Comparison of ENCODE assay signal across 8 cellular contexts in genomic region chr17:8857919-8858318, GRCh38. TPM values are rescaled to one million over a fixed set of nuclear protein-coding genes. Genes with fewer than 3 reads are reported as not detected.
DNase-seq lines count a peak whose midpoint lies in the region; ATAC-seq and TF ChIP-seq lines count a peak whose summit lies in the region.

No MANE protein-coding gene starts in this region.

- H3K4me2 ChIP-seq in MM.1S (ENCODE audit: low read depth, low read length): peak overlapping the region; percentile 37; the same call in 1 of the 2 replicates

- H3K4me1 ChIP-seq in MM.1S (ENCODE audit: low read length): peaks cover 7% of the 10 kb centered on the region; the same call in 1 of the 2 replicates

- no peaks in the 10 kb centered on the region for H3F3A ChIP-seq in MM.1S (ENCODE audit: insufficient read depth, low read length)

- peak; percentile 93 for DNase-seq in EH (ENCODE audit: low read depth)
- DNase-seq in MM.1S: peak; percentile 56
- DNase-seq in dedifferentiated amniotic fluid mesenchymal stem cell (ENCODE audit: extremely low spot score): peak; percentile 26
- no peak for DNase-seq in left colon
- DNase-seq in WERI-Rb-1: no peak

- H3K9ac ChIP-seq in MM.1S (ENCODE audit: low read length): no peak overlapping the region

- TF ChIP-seq CTCF in MM.1S (IDR thresholded peaks at IDR 0.05; ENCODE audit: low read length) (no peak), WERI-Rb-1 (IDR thresholded peaks at IDR 0.05; ENCODE audit: low read depth, low read length) (no peak)

- no peak overlapping the region for H2AFZ ChIP-seq in MM.1S (ENCODE audit: low read length)

- ATAC-seq in GM19452 (IDR thresholded peaks at IDR 0.05; ENCODE audit: unreplicated experiment) (peak; percentile 48), esophagus mucosa (no peak), HG02884 (IDR thresholded peaks at IDR 0.05; ENCODE audit: unreplicated experiment) (no peak), left colon (no peak)

- H3K36me3 ChIP-seq in MM.1S (replicated peaks; ENCODE audit: insufficient read depth, low read length) (no peaks in the 10 kb centered on the region), WERI-Rb-1 (no peaks in the 10 kb centered on the region)

- no peak overlapping the region for H3K27ac ChIP-seq in MM.1S (ENCODE audit: low read length)
- no peak overlapping the region for H3K27ac ChIP-seq in WERI-Rb-1

- no peak overlapping the region for H3K4me3 ChIP-seq in MM.1S (ENCODE audit: low read length)
- no peak overlapping the region for H3K4me3 ChIP-seq in WERI-Rb-1 (ENCODE audit: low read depth, low read length)

- H3K9me2 ChIP-seq in MM.1S (replicated peaks; ENCODE audit: insufficient read depth, low read length): no peaks in the 10 kb centered on the region

- H3K9me3 ChIP-seq in MM.1S (replicated peaks; ENCODE audit: insufficient read depth, low read length) (no peaks in the 10 kb centered on the region), WERI-Rb-1 (ENCODE audit: severe bottlenecking) (no peaks in the 10 kb centered on the region)

- no peaks in the 10 kb centered on the region for H3K79me2 ChIP-seq in MM.1S (ENCODE audit: low read length)

- H4K20me1 ChIP-seq in MM.1S (ENCODE audit: insufficient read depth, low read length): no peaks in the 10 kb centered on the region

- intact Hi-C loops in left colon (cut with DNase I, micrococcal nuclease): no loop called here

- H3K27me3 ChIP-seq in MM.1S (replicated peaks; ENCODE audit: insufficient read depth, low read length): no peaks in the 10 kb centered on the region
- H3K27me3 ChIP-seq in WERI-Rb-1 (ENCODE audit: insufficient read depth, low read depth, severe bottlenecking): no peaks in the 10 kb centered on the region

RNA-seq across cellular contexts. Expression of gene PIK3R6, which starts 9.6 kb away (rescaled TPM):
- total RNA-seq in esophagus mucosa (0.16 TPM), left colon (under 1 TPM; 0.27 to 0.89 TPM)

RNA-seq across cellular contexts. Expression of gene MFSD6L, which starts 58.8 kb away (rescaled TPM):
- total RNA-seq in esophagus mucosa: 0.72 TPM
- 1 to 10 TPM; 5.1 to 6.8 TPM for total RNA-seq in left colon

Comparison
In these comparisons a context has a peak if more than half of its experiments do, and no peak if none do; other contexts are left out.
1. DNase-seq: peak in EH (single experiment), MM.1S (single experiment) and dedifferentiated amniotic fluid mesenchymal stem cell (single experiment); none in left colon (0 of 2) and WERI-Rb-1 (single experiment).